Comparison of ENCODE assay signal across 8 cellular contexts in the genomic region with DNA sequence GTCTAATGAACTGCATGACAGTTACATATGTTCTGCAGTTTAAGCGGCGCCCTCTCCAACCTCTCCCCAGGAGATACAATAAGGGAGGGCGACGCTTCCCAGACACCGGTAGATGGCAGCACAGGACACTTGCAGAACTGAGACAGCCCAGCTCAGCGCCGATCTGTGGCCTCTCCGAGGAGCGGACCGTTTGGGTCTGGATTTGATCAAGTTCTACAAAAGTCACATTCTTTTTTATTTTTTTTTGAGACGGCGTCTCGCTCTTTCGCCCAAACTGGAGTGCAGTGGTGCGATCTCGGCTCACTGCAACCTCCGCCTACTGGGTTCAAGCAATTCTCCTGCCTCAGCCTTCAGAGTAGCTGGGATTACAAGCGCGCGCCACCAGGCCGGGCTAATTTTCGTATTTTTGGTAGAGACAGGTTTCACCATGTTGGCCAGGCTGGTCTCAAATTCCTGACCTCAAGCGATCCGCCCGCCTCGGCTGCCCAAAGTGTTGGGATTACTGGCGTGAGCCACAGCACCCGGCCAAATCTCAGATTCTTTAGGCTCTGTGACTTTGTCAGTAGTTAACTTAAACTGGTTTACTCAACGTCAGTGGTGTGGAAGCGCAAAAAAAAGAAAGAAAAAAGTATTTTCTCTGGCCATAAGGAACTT. TPM values are rescaled to one million over a fixed set of nuclear protein-coding genes. Genes with fewer than 3 reads are reported as not detected.
DNase-seq lines count a peak whose midpoint lies in the region; ATAC-seq and TF ChIP-seq lines count a peak whose summit lies in the region.

No MANE protein-coding gene starts in this region.

- TF ChIP-seq POLR2A in prostate gland (IDR thresholded peaks at IDR 0.05) = no peak

- CTCF ChIA-PET in GM10248 (lab: Yijun Ruan, JAX) = interaction anchor here (0.6 to 5.1 kb wide), 30 partner anchors 9 to 1071 kb away, joined by 3 to 42 read pairs (median 4); a partner anchor contains a TSS

- H3K27me3 ChIP-seq in left ventricle myocardium inferior (ENCODE audit: low read depth) (no peaks in the 10 kb centered on the region), prostate gland (replicated peaks; ENCODE audit: insufficient read depth) (no peaks in the 10 kb centered on the region), upper lobe of right lung (no peaks in the 10 kb centered on the region)

- DNase-seq in GM10248 (ENCODE audit: extremely low spot score) (peak; percentile 84), NCI-H1417 (lab: John Stamatoyannopoulos, UW) (peak; percentile 76 to 92 (median 81)), T follicular helper cell (ENCODE audit: low read depth) (peak; percentile 86), amniotic epithelial cell (ENCODE audit: low read depth) (peak; percentile 86), left ventricle myocardium inferior (peak; percentile 88), prostate gland (ENCODE audit: low spot score) (peak; percentile 95), upper lobe of right lung (peak; percentile 92)

- POLR2A ChIA-PET in GM10248 (lab: Yijun Ruan, JAX) = no interaction called here

- TF ChIP-seq CTCF in GM10248 (IDR thresholded peaks at IDR 0.05; ENCODE audit: control extremely low read depth, extremely low read depth, low read depth, missing control alignments) (peak; percentile 92), left ventricle myocardium inferior (IDR thresholded peaks at IDR 0.05; ENCODE audit: borderline replicate concordance) (peak; percentile 97), prostate gland (IDR thresholded peaks at IDR 0.05) (peak; percentile 87 to 98 (median 94)), upper lobe of right lung (IDR thresholded peaks at IDR 0.05) (peak; percentile 91)

- H3K27ac ChIP-seq in left ventricle myocardium inferior (replicated peaks) (peak overlapping the region; percentile 95), prostate gland (peak overlapping the region; percentile 87 to 89), upper lobe of right lung (peak overlapping the region; percentile 89)

- peaks cover 49% of the 10 kb centered on the region for H3K4me1 ChIP-seq in left ventricle myocardium inferior
- H3K4me1 ChIP-seq in prostate gland (replicated peaks) = peaks cover 15% of the 10 kb centered on the region
- H3K4me1 ChIP-seq in upper lobe of right lung = peaks cover 42% of the 10 kb centered on the region

- WGBS in prostate gland = 12% methylated on average over 30 of the region's 30 CpGs

- H3K9me3 ChIP-seq in left ventricle myocardium inferior (replicated peaks) = no peaks in the 10 kb centered on the region
- no peaks in the 10 kb centered on the region for H3K9me3 ChIP-seq in prostate gland
- H3K9me3 ChIP-seq in upper lobe of right lung = no peaks in the 10 kb centered on the region

- peak overlapping the region; percentile 74 for H3K4me3 ChIP-seq in left ventricle myocardium inferior
- H3K4me3 ChIP-seq in prostate gland = peak overlapping the region; percentile 45 to 49
- peak overlapping the region; percentile 71 for H3K4me3 ChIP-seq in upper lobe of right lung

- intact Hi-C loops in left ventricle myocardium inferior (cut with micrococcal nuclease) (loop anchor here (5.0 to 10.0 kb wide), 3 partner anchors 45 to 360 kb away; a partner anchor contains a TSS), prostate gland (cut with DNase I) (loop anchor here (2.0 to 10.0 kb wide), 5 partner anchors 48 to 618 kb away; a partner anchor contains a TSS), upper lobe of right lung (cut with DNase I) (loop anchor here (5.0 kb wide), 1 partner anchor 140 kb away; no protein-coding TSS in a partner anchor)

- H3K36me3 ChIP-seq in left ventricle myocardium inferior (no peaks in the 10 kb centered on the region), prostate gland (no peaks in the 10 kb centered on the region), upper lobe of right lung (no peaks in the 10 kb centered on the region)

- ATAC-seq in HG02678 (IDR thresholded peaks at IDR 0.05; ENCODE audit: unreplicated experiment) (peak; percentile 53), upper lobe of right lung (peak; percentile 78)

RNA-seq across cellular contexts. Expression of a gene that starts 1.4 kb away (rescaled TPM):
- 17.0 TPM for total RNA-seq in left ventricle myocardium inferior
- total RNA-seq in prostate gland = 10 to 100 TPM; 15.9 to 21.3 TPM
- total RNA-seq in upper lobe of right lung = 20.3 TPM

RNA-seq across cellular contexts. Expression of a gene that starts 14.1 kb away (rescaled TPM):
- total RNA-seq in left ventricle myocardium inferior (132 TPM), prostate gland (100 to 1,000 TPM; 100 to 114 TPM), upper lobe of right lung (59.4 TPM)

RNA-seq across cellular contexts. Expression of a gene that starts 20.6 kb away (rescaled TPM):
- total RNA-seq in left ventricle myocardium inferior (9.4 TPM), prostate gland (10 to 100 TPM; 29.9 to 30.7 TPM), upper lobe of right lung (25.2 TPM)

RNA-seq across cellular contexts. Expression of a gene that starts 37.3 kb away (rescaled TPM):
- 5.6 TPM for total RNA-seq in left ventricle myocardium inferior
- 10 to 100 TPM; 12.9 to 16.8 TPM for total RNA-seq in prostate gland
- 9.4 TPM for total RNA-seq in upper lobe of right lung

RNA-seq across cellular contexts. Expression of a gene that starts 44.6 kb away (rescaled TPM):
- 253 TPM for total RNA-seq in left ventricle myocardium inferior
- total RNA-seq in prostate gland = 100 to 1,000 TPM; 161 to 180 TPM
- total RNA-seq in upper lobe of right lung = 185 TPM

Comparison
In these comparisons a context has a peak if more than half of its experiments do, and no peak if none do; other contexts are left out.
1. Peak in every context shown above with its lines: DNase-seq, ATAC-seq, H3K4me3 ChIP-seq and H3K27ac ChIP-seq.